ENCODE assay signal across 22 cellular contexts in the genomic region with DNA sequence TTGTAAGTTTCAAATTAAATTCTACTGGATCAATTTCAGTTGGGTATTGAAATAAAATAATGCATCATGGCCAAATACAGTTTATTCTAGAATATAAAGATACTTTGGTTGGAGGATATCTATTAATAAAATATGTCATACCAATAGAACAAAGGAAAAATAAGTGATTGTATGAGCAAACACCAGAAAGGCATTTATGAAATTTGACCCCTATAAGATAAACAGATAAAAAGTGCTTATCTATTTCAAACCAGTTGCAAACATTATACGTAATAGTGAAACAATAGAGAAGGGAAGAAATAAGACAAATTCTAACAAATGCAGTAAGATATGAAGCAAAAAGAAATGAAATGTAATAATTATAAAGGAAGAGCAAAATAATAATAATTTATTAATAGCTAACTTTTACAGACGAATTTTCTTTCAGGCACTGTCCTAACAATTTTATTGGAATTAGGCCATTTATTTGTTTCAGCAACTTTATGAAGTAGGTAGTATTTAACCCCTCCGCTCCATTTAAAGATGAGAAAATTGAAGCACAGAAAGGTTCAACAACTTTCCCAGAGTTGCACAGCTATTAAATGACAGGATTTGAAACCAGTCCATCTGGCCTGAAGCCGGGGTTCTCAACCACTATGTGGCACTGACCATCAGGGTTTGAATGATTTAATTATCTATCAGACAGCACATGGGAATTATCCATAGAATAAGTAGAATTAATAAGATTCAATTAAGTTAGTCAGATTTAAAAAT. TPM values are rescaled to one million over a fixed set of nuclear protein-coding genes. Genes with fewer than 3 reads are reported as not detected.
DNase-seq lines count a peak whose midpoint lies in the region; ATAC-seq, FAIRE-seq and TF ChIP-seq lines count a peak whose summit lies in the region.
"Had no signal": no experiment of that assay in that cellular context is flagged by ENCODE, and none has a peak within 500 bp of the region (broad histone marks: within the 10 kb centered on the region; RNA-seq: fewer than 3 reads in every experiment).

No MANE protein-coding gene starts in this region.

- no peaks in the 10 kb centered on the region for H3K27me3 ChIP-seq in HepG2 (ENCODE audit: control insufficient read depth in 1 of 2, insufficient read depth in 2 of 2, low read length in 2 of 2)
- no peaks in the 10 kb centered on the region for H3K27me3 ChIP-seq in right lobe of liver
- H3K27me3 ChIP-seq in K562 (ENCODE audit: control insufficient read depth in 2 of 2, insufficient read depth in 2 of 2, low read length in 2 of 2): no peaks in the 10 kb centered on the region
- no peaks in the 10 kb centered on the region for H3K27me3 ChIP-seq in skeletal muscle satellite cell (ENCODE audit: control insufficient read depth, insufficient read depth, low read length)
- no peaks in the 10 kb centered on the region for H3K27me3 ChIP-seq in BE2C
- H3K27me3 ChIP-seq: SJCRH30 had no signal

- H3K9me3 ChIP-seq in HepG2 (ENCODE audit: low read length): peaks cover 9% of the 10 kb centered on the region
- H3K9me3 ChIP-seq in right lobe of liver: no peaks in the 10 kb centered on the region
- H3K9me3 ChIP-seq in K562 (replicated peaks; ENCODE audit: control insufficient read depth, insufficient read depth, low read depth, low read length): peaks cover 4% of the 10 kb centered on the region; the same call in 1 of the 2 replicates
- no peaks in the 10 kb centered on the region for H3K9me3 ChIP-seq in skeletal muscle satellite cell (replicated peaks; ENCODE audit: low read length)
- H3K9me3 ChIP-seq in BE2C: no peaks in the 10 kb centered on the region
- H3K9me3 ChIP-seq: SJCRH30 had no signal

- no peaks in the 10 kb centered on the region for H4K20me1 ChIP-seq in HepG2 (ENCODE audit: insufficient read depth, low read length)
- no peaks in the 10 kb centered on the region for H4K20me1 ChIP-seq in K562 (replicated peaks; ENCODE audit: control insufficient read depth, insufficient read depth, low read length)

- no TSS peak for BruUV-seq in HepG2 (replicated peaks; lab: Mats Ljungman, UMichigan)
- BruUV-seq in K562 (replicated peaks; lab: Mats Ljungman, UMichigan): no TSS peak

- no peak overlapping the region for H3K9ac ChIP-seq in HepG2 (ENCODE audit: insufficient read depth, low read depth, low read length)
- no peak overlapping the region for H3K9ac ChIP-seq in K562 (ENCODE audit: insufficient read depth in 1 of 2, low read depth in 2 of 2, low read length in 2 of 2)
- H3K9ac ChIP-seq in skeletal muscle satellite cell (ENCODE audit: low read depth, low read length): peak overlapping the region; percentile 12

- H2AFZ ChIP-seq in HepG2 (ENCODE audit: low read length): no peak overlapping the region
- no peak overlapping the region for H2AFZ ChIP-seq in K562 (ENCODE audit: low read depth, low read length)

- H3K36me3 ChIP-seq in HepG2 (replicated peaks in 1 of 2; ENCODE audit: control insufficient read depth in 1 of 2, insufficient read depth in 2 of 2, low read length in 2 of 2) (no peaks in the 10 kb centered on the region), right lobe of liver (no peaks in the 10 kb centered on the region), K562 (ENCODE audit: control insufficient read depth, insufficient read depth, low read length) (no peaks in the 10 kb centered on the region), skeletal muscle satellite cell (ENCODE audit: insufficient read depth, low read length) (no peaks in the 10 kb centered on the region), BE2C (no peaks in the 10 kb centered on the region)
- H3K36me3 ChIP-seq: SJCRH30 had no signal

- H3K4me1 ChIP-seq in HepG2 (ENCODE audit: insufficient read depth, low read length): peaks cover 68% of the 10 kb centered on the region
- peaks cover 0 to 7% (median 2%) of the 10 kb centered on the region in 4 donors for H3K4me1 ChIP-seq in right lobe of liver
- H3K4me1 ChIP-seq in K562 (replicated peaks in 1 of 2; ENCODE audit: control insufficient read depth in 2 of 2, insufficient read depth in 2 of 2, low read length in 2 of 2): no peaks in the 10 kb centered on the region
- peaks cover 22% of the 10 kb centered on the region for H3K4me1 ChIP-seq in skeletal muscle satellite cell (ENCODE audit: control insufficient read depth, insufficient read depth, low read length)
- H3K4me1 ChIP-seq in BE2C: no peaks in the 10 kb centered on the region

- TF ChIP-seq EP300 in HepG2 (IDR thresholded peaks at IDR 0.05; ENCODE audit: low read depth in 2 of 2, low read length in 2 of 2) (no peak), HepG2 (CRISPR knock-in tag; IDR thresholded peaks at IDR 0.05; ENCODE audit: borderline replicate concordance) (no peak), K562 (IDR thresholded peaks at IDR 0.05; ENCODE audit: low read length) (no peak)

- H3K79me2 ChIP-seq in HepG2 (ENCODE audit: insufficient read depth, low read length) (no peaks in the 10 kb centered on the region), K562 (ENCODE audit: control insufficient read depth, insufficient read depth, low read length) (no peaks in the 10 kb centered on the region)

- FAIRE-seq in HepG2 (lab: Jason Lieb, UNC) (no peak), K562 (lab: Jason Lieb, UNC) (no peak)
- FAIRE-seq: A204.1, GM12891, GM18507 had no signal

- H3K4me2 ChIP-seq in HepG2 (ENCODE audit: low read depth, low read length) (no peak overlapping the region), K562 (ENCODE audit: insufficient read depth, low read length) (no peak overlapping the region), skeletal muscle satellite cell (ENCODE audit: low read length) (no peak overlapping the region)

- ATAC-seq in HepG2 (no peak), right lobe of liver (no peak), K562 (no peak)

- H3K27ac ChIP-seq in HepG2 (ENCODE audit: extremely low read length, insufficient read depth, low read length): peak overlapping the region; percentile 60
- H3K27ac ChIP-seq in right lobe of liver: no peak overlapping the region
- H3K27ac ChIP-seq in K562 (ENCODE audit: extremely low read depth, low read depth, low read length): no peak overlapping the region
- H3K27ac ChIP-seq: C4-2B, RWPE1, SJCRH30 had no signal

- H3K4me3 ChIP-seq in HepG2 (replicated peaks in 1 of 3; ENCODE audit: insufficient read depth in 1 of 3, low read depth in 2 of 3, low read length in 3 of 3): no peak overlapping the region
- H3K4me3 ChIP-seq in right lobe of liver: no peak overlapping the region
- H3K4me3 ChIP-seq in K562: no peak overlapping the region
- H3K4me3 ChIP-seq in skeletal muscle satellite cell (ENCODE audit: low read length): no peak overlapping the region
- H3K4me3 ChIP-seq in BE2C (ENCODE audit: low read depth, low read length): no peak overlapping the region
- H3K4me3 ChIP-seq: SJCRH30 had no signal

- 80% methylated on average over 4 of the region's 4 CpGs for WGBS in HepG2 (ENCODE audit: low lambda C conversion rate)
- 64% methylated on average over 4 of the region's 4 CpGs for WGBS in right lobe of liver (ENCODE audit: insufficient coverage, low coverage, low lambda C conversion rate, missing lambda C conversion rate)
- 40% methylated on average over 4 of the region's 4 CpGs for WGBS in K562 (ENCODE audit: insufficient coverage, low coverage, missing lambda C conversion rate)

- CTCF ChIA-PET in HepG2 (lab: Yijun Ruan, JAX; ENCODE audit: low intra/inter-chr PET ratio, low total read pairs) (no interaction called here), K562 (lab: Yijun Ruan, JAX; ENCODE audit: low intra/inter-chr PET ratio) (no interaction called here)

- TF ChIP-seq POLR2A in HepG2 (IDR thresholded peaks at IDR 0.05; ENCODE audit: insufficient read depth in 1 of 2, low read depth in 2 of 2, low read length in 2 of 2): no peak
- no peak for TF ChIP-seq POLR2A in right lobe of liver (IDR thresholded peaks at IDR 0.05)
- TF ChIP-seq POLR2A in K562 (conservative IDR thresholded peaks at IDR 0.05): no peak

- intact Hi-C loops in HepG2 (cut with micrococcal nuclease; ENCODE audit: unreplicated experiment) (no loop called here), right lobe of liver (cut with DNase I) (no loop called here), K562 (cut with micrococcal nuclease) (no loop called here)

- TF ChIP-seq RAD21 in HepG2 (CRISPR knock-in tag; IDR thresholded peaks at IDR 0.05): no peak
- no peak for TF ChIP-seq RAD21 in K562 (CRISPR knock-in tag; conservative IDR thresholded peaks at IDR 0.05 in 1 of 2, IDR thresholded peaks at IDR 0.05 in 1 of 2)

- POLR2A ChIA-PET in HepG2 (lab: Yijun Ruan, JAX) (interaction anchor here (1.0 to 1.8 kb wide), 3 partner anchors 10 to 278 kb away, joined by 4 to 5 read pairs (median 5); partner anchors contain the start of gene IL6ST), K562 (lab: Yijun Ruan, JAX) (no interaction called here)

- TF ChIP-seq CTCF in HepG2 (CRISPR knock-in tag; IDR thresholded peaks at IDR 0.05): no peak
- no peak for TF ChIP-seq CTCF in right lobe of liver (IDR thresholded peaks at IDR 0.05)
- TF ChIP-seq CTCF in K562 (IDR thresholded peaks at IDR 0.05 in 2 of 3, conservative IDR thresholded peaks at IDR 0.05 in 1 of 3; ENCODE audit: insufficient read depth in 2 of 3, low read depth in 1 of 3, low read length in 3 of 3): no peak
- TF ChIP-seq CTCF in BE2C (IDR thresholded peaks at IDR 0.05; ENCODE audit: low read depth, low read length): no peak

- DNase-seq in HepG2 (ENCODE audit: low spot score) (peak; percentile 18), right lobe of liver (no peak), K562 (ENCODE audit: extremely low read depth in 1 of 4, low spot score in 3 of 4) (no peak), lung microvascular endothelial cell (ENCODE audit: low read depth in 2 of 2) (peak; percentile 37 to 70), NCI-H2171 (lab: John Stamatoyannopoulos, UW) (no peak), SIG-M5 treated with dmso at 0.1 percent for 504 hours (lab: John Stamatoyannopoulos, UW; ENCODE audit: unreplicated experiment) (no peak), BE2C (no peak)
- DNase-seq: GF-D8; NCI-H187 treated with DMSO at 0.1 percent for 48 hours; NCI-H446; NCI-H69; NK-92 treated with Interleukin-12 subunit alpha and Interleukin-12 subunit beta, amount 100 ng/mL, for 24 hours; OCI-M1 had no signal

- in situ Hi-C loops in HepG2 (cut with HindIII; ENCODE audit: extremely low pct_ligation_motif_present, low pct_unique_long_range_greater_than_20kb): no loop called here
- in situ Hi-C loops in K562 (cut with MboI): no loop called here

- no peaks in the 10 kb centered on the region for H3K9me1 ChIP-seq in K562 (ENCODE audit: control insufficient read depth, insufficient read depth, low read length)

RNA-seq across cellular contexts. Expression of gene ANKRD55, which starts 20.8 kb away (rescaled TPM):
- total RNA-seq in HepG2 (2016; rRNA removed; fragmentation: Illumina TruSeq; extraction: Trizol) (0.11 and 0.31 TPM in 2 replicates), right lobe of liver (1 to 10 TPM in 4 of 6 experiments, under 1 TPM in 2; 0.68 to 2.2 (median 1.2) TPM), K562 (2014; rRNA removed) (4.4 and 4.8 TPM in 2 replicates), K562 (2014; rRNA removed; fragmentation: Illumina TruSeq; extraction: Trizol) (3.2 and 3.5 TPM in 2 replicates), K562 (2015; rRNA removed; fragmentation: Illumina TruSeq; extraction: Trizol) (7.1 and 7.5 TPM in 2 replicates), K562 (2021) (3.4 and 3.6 TPM in 2 replicates), lung microvascular endothelial cell (1.2 and 3.9 TPM in 2 replicates)
- total RNA-seq in HepG2 (2016; cell fraction: cytosol; rRNA removed; fragmentation: Illumina TruSeq; extraction: Trizol; ENCODE audit: low read depth): not detected in 2 replicates
- 0.17 TPM in 1 of 2 replicates, not detected in the other for total RNA-seq in HepG2 (2016; cell fraction: insoluble cytoplasmic fraction; rRNA removed; fragmentation: Illumina TruSeq; extraction: Trizol)
- 0.24 and 0.31 TPM in 2 replicates for total RNA-seq in HepG2 (2016; cell fraction: membrane; rRNA removed; fragmentation: Illumina TruSeq; extraction: Trizol)
- total RNA-seq in HepG2 (2016; cell fraction: nucleus; rRNA removed; fragmentation: Illumina TruSeq; extraction: Trizol): 0.25 TPM in 1 of 2 replicates, not detected in the other
- polyA plus RNA-seq in HepG2 (2011; rRNA removed) (0.10 and 0.28 TPM in 2 replicates), K562 (2011; rRNA removed) (2.3 and 10.6 TPM in 2 replicates), K562 (2014; fragmentation: Illumina TruSeq; extraction: Trizol) (5.8 and 6.5 TPM in 2 replicates), K562 (2014; fragmentation: Nextera tagmentation; extraction: Ambion mirVana) (10 to 100 TPM in 1 of 2 experiments, 1 to 10 TPM in 1; 10.0 to 10.2 TPM), K562 (2014; rRNA removed) (4.6 TPM in 2 replicates)
- 0.12 and 0.13 TPM in 2 replicates for polyA plus RNA-seq in HepG2 (2011; cell fraction: cytosol; rRNA removed)
- 0.09 and 0.18 TPM in 2 replicates for polyA plus RNA-seq in HepG2 (2011; cell fraction: nucleus; rRNA removed)
- 0.12 TPM in 1 of 2 replicates, not detected in the other for polyA plus RNA-seq in HepG2 (2012)
- polyA plus RNA-seq in HepG2 (2016; cell fraction: cytosol; fragmentation: Illumina TruSeq; extraction: Trizol; ENCODE audit: low read depth): 0.15 and 0.29 TPM in 2 replicates
- polyA plus RNA-seq in HepG2 (2016; cell fraction: insoluble cytoplasmic fraction; fragmentation: Illumina TruSeq; extraction: Trizol; ENCODE audit: low read depth): 0.40 and 0.46 TPM in 2 replicates
- polyA plus RNA-seq in HepG2 (2016; cell fraction: membrane; fragmentation: Illumina TruSeq; extraction: Trizol; ENCODE audit: low read depth): 0.19 and 0.24 TPM in 2 replicates
- polyA plus RNA-seq in HepG2 (2016; cell fraction: nucleus; fragmentation: Illumina TruSeq; extraction: Trizol; ENCODE audit: insufficient read depth, low read depth): 0.31 TPM in 1 of 2 replicates, not detected in the other
- polyA minus RNA-seq in HepG2 (2011; rRNA and poly(A)+ RNA removed; ENCODE audit: low replicate concordance): 0.21 TPM in 1 of 2 replicates, not detected in the other
- polyA minus RNA-seq in HepG2 (2011; cell fraction: cytosol; rRNA and poly(A)+ RNA removed): not detected in 2 replicates
- not detected in 2 replicates for polyA minus RNA-seq in HepG2 (2011; cell fraction: nucleus; rRNA and poly(A)+ RNA removed)
- total RNA-seq in K562 (2011; cell fraction: chromatin; rRNA removed; ENCODE audit: low replicate concordance): 2.5 and 3.5 TPM in 2 replicates
- total RNA-seq in K562 (2011; cell fraction: nucleolus; rRNA removed): 0.92 and 2.2 TPM in 2 replicates
- 1.6 and 2.2 TPM in 2 replicates for total RNA-seq in K562 (2011; cell fraction: nucleoplasm; rRNA removed)
- 2.2 and 8.9 TPM in 2 replicates for polyA plus RNA-seq in K562 (2011; cell fraction: cytosol; rRNA removed)
- polyA plus RNA-seq in K562 (2011; cell fraction: nucleus; rRNA removed): 1.2 and 6.2 TPM in 2 replicates
- polyA plus RNA-seq in K562 (2012): 8.3 and 11.9 TPM in 2 replicates
- 2.0 and 11.6 TPM in 2 replicates for polyA minus RNA-seq in K562 (2011; rRNA and poly(A)+ RNA removed)
- polyA minus RNA-seq in K562 (2011; cell fraction: cytosol; rRNA and poly(A)+ RNA removed): 4.0 TPM in 1 of 2 replicates, not detected in the other
- polyA minus RNA-seq in K562 (2011; cell fraction: nucleus; rRNA and poly(A)+ RNA removed): 1.2 and 3.1 TPM in 2 replicates
- total RNA-seq in skeletal muscle satellite cell (2012; rRNA removed): not detected in 2 replicates
- 0.42 TPM for polyA plus RNA-seq in BE2C (2012; ENCODE audit: insufficient read depth, insufficient read length, low read depth)
- total RNA-seq: Daoy, LHCN-M2, SJCRH30 had no signal

Comparison
In these comparisons a context has a peak if more than half of its experiments do, and no peak if none do; other contexts are left out.
1. DNase-seq: peak in HepG2 (single experiment) and lung microvascular endothelial cell (2 of 2); none in right lobe of liver (0 of 3), K562 (0 of 4), NCI-H2171 (single experiment), SIG-M5 treated with dmso at 0.1 percent for 504 hours (single experiment) and BE2C (single experiment).
2. Of the 241 proteins assayed by ChIP-seq in both HepG2 and K562: peak only in HepG2: ARID3A; only in K562: none; in both: none; in neither: 240.